ENCODE assay signal across 9 cellular contexts in genomic region chr20:341682-342081, GRCh38. TPM values are rescaled to one million over a fixed set of nuclear protein-coding genes. Genes with fewer than 3 reads are reported as not detected.
DNase-seq lines count a peak whose midpoint lies in the region; ATAC-seq and TF ChIP-seq lines count a peak whose summit lies in the region.
"Had no signal": no experiment of that assay in that cellular context is flagged by ENCODE, and none has a peak within 500 bp of the region (broad histone marks: within the 10 kb centered on the region; RNA-seq: fewer than 3 reads in every experiment).

No MANE protein-coding gene starts in this region.

- intact Hi-C loops in right cardiac atrium (cut with DNase I): no loop called here

- H3K27me3 ChIP-seq in right cardiac atrium (ENCODE audit: control insufficient read depth, insufficient read depth): no peaks in the 10 kb centered on the region

- no peak overlapping the region for H3K4me3 ChIP-seq in right cardiac atrium (ENCODE audit: low read length)

- H3K4me1 ChIP-seq in right cardiac atrium (ENCODE audit: control insufficient read depth, insufficient read depth, low read length): peaks cover 3% of the 10 kb centered on the region

- no peak for ATAC-seq in right cardiac atrium
- no peak for ATAC-seq in HG02642 (IDR thresholded peaks at IDR 0.05; ENCODE audit: poor library complexity, unreplicated experiment)

- H3K27ac ChIP-seq in right cardiac atrium (ENCODE audit: low read length): no peak overlapping the region

- peak; percentile 4 for DNase-seq in NOMO-1 treated with DMSO at 0.1 percent for 48 hours (lab: John Stamatoyannopoulos, UW; ENCODE audit: unreplicated experiment)
- no peak for DNase-seq in NOMO-1 treated with dmso at 0.1 percent for 144 hours (lab: John Stamatoyannopoulos, UW; ENCODE audit: unreplicated experiment)
- peak; percentile 74 for DNase-seq in dermis blood vessel endothelial cell
- DNase-seq in stimulated activated CD4-positive, alpha-beta T cell treated with anti-CD3 and anti-CD28 coated beads, Interleukin-4, amount 100 ng/mL, for 24 hours: peak; percentile 63
- no peak for DNase-seq in right cardiac atrium
- no peak for DNase-seq in COLO668 (lab: John Stamatoyannopoulos, UW; ENCODE audit: unreplicated experiment)
- DNase-seq: NCI-H82 had no signal

- 75% methylated on average over 2 of the region's 2 CpGs for WGBS in right cardiac atrium

- H3K9me3 ChIP-seq in right cardiac atrium (ENCODE audit: control insufficient read depth, low read length): no peaks in the 10 kb centered on the region

TF ChIP-seq in PFSK-1, 5 proteins besides CTCF, POLR2A, EP300 and RAD21:
- no peak for TF ChIP-seq REST (IDR thresholded peaks at IDR 0.05; ENCODE audit: insufficient read depth in 1 of 2, low read depth in 2 of 2, low read length in 2 of 2)
- TF ChIP-seq FOXP2 (optimal IDR thresholded peaks at IDR 0.05; ENCODE audit: borderline replicate concordance, extremely low read depth, extremely low read length, insufficient read depth): peak; percentile 40

RNA-seq across cellular contexts. Expression of gene NRSN2, which starts 5.2 kb away (rescaled TPM):
- polyA plus RNA-seq in PFSK-1 (2012; ENCODE audit: insufficient read length, low read depth): 125 TPM
- total RNA-seq in dermis blood vessel endothelial cell (18.0 and 40.2 TPM in 2 replicates), right cardiac atrium (10 to 100 TPM; 24.5 to 30.9 (median 24.8) TPM)
- polyA plus RNA-seq in right cardiac atrium: 26.6 TPM

RNA-seq across cellular contexts. Expression of gene SOX12, which starts 16.3 kb away (rescaled TPM):
- 45.8 TPM for polyA plus RNA-seq in PFSK-1 (2012; ENCODE audit: insufficient read length, low read depth)
- total RNA-seq in dermis blood vessel endothelial cell (4.4 and 8.1 TPM in 2 replicates), right cardiac atrium (10 to 100 TPM in 3 of 4 donors, 1 to 10 TPM in 1; 7.4 to 13.7 (median 11.8) TPM)
- polyA plus RNA-seq in right cardiac atrium: 5.1 TPM

RNA-seq across cellular contexts. Expression of gene TRIB3, which starts 38.9 kb away (rescaled TPM):
- polyA plus RNA-seq in PFSK-1 (2012; ENCODE audit: insufficient read length, low read depth): 493 TPM
- total RNA-seq in dermis blood vessel endothelial cell (49.2 and 62.1 TPM in 2 replicates), right cardiac atrium (1 to 10 TPM in 1 of 4 donors, under 1 TPM in 3; 0.49 to 2.1 (median 0.66) TPM)
- 1.0 TPM for polyA plus RNA-seq in right cardiac atrium

RNA-seq across cellular contexts. Expression of gene ZCCHC3, which starts 44.3 kb away (rescaled TPM):
- 30.4 TPM for polyA plus RNA-seq in PFSK-1 (2012; ENCODE audit: insufficient read length, low read depth)
- total RNA-seq in dermis blood vessel endothelial cell (18.8 and 23.8 TPM in 2 replicates), right cardiac atrium (10 to 100 TPM; 13.0 to 14.3 (median 13.9) TPM)
- polyA plus RNA-seq in right cardiac atrium: 10.5 TPM

RNA-seq across cellular contexts. Expression of gene C20orf96, which starts 51.1 kb away (rescaled TPM):
- 19.8 TPM for polyA plus RNA-seq in PFSK-1 (2012; ENCODE audit: insufficient read length, low read depth)
- total RNA-seq in dermis blood vessel endothelial cell (3.2 and 6.7 TPM in 2 replicates), right cardiac atrium (1 to 10 TPM; 4.8 to 9.1 (median 6.9) TPM)
- 4.2 TPM for polyA plus RNA-seq in right cardiac atrium

Comparison
In these comparisons a context has a peak if more than half of its experiments do, and no peak if none do; other contexts are left out.
1. DNase-seq: peak in NOMO-1 treated with DMSO at 0.1 percent for 48 hours (single experiment), dermis blood vessel endothelial cell (single experiment) and stimulated activated CD4-positive, alpha-beta T cell treated with anti-CD3 and anti-CD28 coated beads, Interleukin-4, amount 100 ng/mL, for 24 hours (single experiment); none in NOMO-1 treated with dmso at 0.1 percent for 144 hours (single experiment), right cardiac atrium (0 of 3) and COLO668 (single experiment).
2. RNA of gene TRIB3, which starts 38.9 kb away (total RNA-seq): 49.2 to 62.1 TPM in dermis blood vessel endothelial cell; 0.49 to 2.1 TPM in right cardiac atrium; every median in the first group is over 10 times any median in the second.